In genomic region chrX:53683556-53684414, GRCh38 we compare ENCODE assay signal across 8 cellular contexts. TPM values are rescaled to one million over a fixed set of nuclear protein-coding genes. Genes with fewer than 3 reads are reported as not detected.
DNase-seq lines count a peak whose midpoint lies in the region; ATAC-seq lines count a peak whose summit lies in the region.

No MANE protein-coding gene starts in this region.

- no peaks in the 10 kb centered on the region for H3K27me3 ChIP-seq in effector memory CD4-positive, alpha-beta T cell (replicated peaks; ENCODE audit: control insufficient read depth, insufficient read depth, low read length, poor library complexity, severe bottlenecking)

- peak overlapping the region; percentile 90 for H3K27ac ChIP-seq in effector memory CD4-positive, alpha-beta T cell (ENCODE audit: insufficient read depth, low read length, poor library complexity, severe bottlenecking)

- H3K9me3 ChIP-seq in effector memory CD4-positive, alpha-beta T cell (ENCODE audit: control insufficient read depth, low read length): no peaks in the 10 kb centered on the region

- DNase-seq in CMK (ENCODE audit: low read depth) (peak; percentile 95), HT-29 (ENCODE audit: low spot score) (peak; percentile 96), lung microvascular endothelial cell (ENCODE audit: low read depth in 2 of 2) (peak; percentile 98 to 99)
- peak; percentile 96 for DNase-seq in NK-92 treated with Interleukin-12 subunit alpha and Interleukin-12 subunit beta, amount 100 ng/mL, for 24 hours (lab: John Stamatoyannopoulos, UW)
- DNase-seq in activated CD8-positive, alpha-beta memory T cell treated with anti-CD3 and anti-CD28 coated beads for 4 hours (ENCODE audit: low read depth in 2 of 2): peak; percentile 76 to 86
- DNase-seq in effector memory CD4-positive, alpha-beta T cell: peak; percentile 88 to 89 (median 88)
- peak; percentile 61 to 86 (median 82) for DNase-seq in stimulated activated CD4-positive, alpha-beta T cell treated with anti-CD3 and anti-CD28 coated beads, TNF-alpha, amount 100 ng/mL, for 4 hours (ENCODE audit: low read depth in 3 of 3)

- ATAC-seq in GM21360 (IDR thresholded peaks at IDR 0.05; ENCODE audit: unreplicated experiment): peak; percentile 70

- H3K4me1 ChIP-seq in effector memory CD4-positive, alpha-beta T cell (ENCODE audit: control insufficient read depth, insufficient read depth, low read length, poor library complexity, severe bottlenecking): peaks cover 2% of the 10 kb centered on the region

- peak overlapping the region; percentile 70 for H3K4me3 ChIP-seq in effector memory CD4-positive, alpha-beta T cell (ENCODE audit: insufficient read depth, low read depth, low read length, poor library complexity, severe bottlenecking)

- H3K36me3 ChIP-seq in effector memory CD4-positive, alpha-beta T cell (ENCODE audit: control insufficient read depth, insufficient read depth, low read length): no peaks in the 10 kb centered on the region

RNA-seq across cellular contexts. Expression of gene HUWE1, which starts 2.7 kb away (rescaled TPM):
- 98.9 and 123 TPM in 2 replicates for total RNA-seq in HT-29 (2014; rRNA removed; shearing (Covaris generic))
- total RNA-seq in lung microvascular endothelial cell: 57.1 and 58.1 TPM in 2 replicates

Comparison
In these comparisons a context has a peak if more than half of its experiments do, and no peak if none do; other contexts are left out.
1. Peak in every context shown above with its lines: DNase-seq, ATAC-seq, H3K4me3 ChIP-seq and H3K27ac ChIP-seq.